8 cellular contexts compared by ENCODE assay signal in genomic region chr1:170074250-170075157, GRCh38. TPM values are rescaled to one million over a fixed set of nuclear protein-coding genes. Genes with fewer than 3 reads are reported as not detected.
DNase-seq lines count a peak whose midpoint lies in the region; ATAC-seq and TF ChIP-seq lines count a peak whose summit lies in the region.

Gene KIFAP3, minus strand, starts transcription at chr1:170074695. Its CDS starts 228 bp downstream, at chr1:170074467.

- TF ChIP-seq CTCF in GM12865 (IDR thresholded peaks at IDR 0.05; ENCODE audit: insufficient read depth, low read depth, low read length, missing control alignments) (peak; percentile 55), parathyroid adenoma (IDR thresholded peaks at IDR 0.05) (peak; percentile 33), transverse colon (IDR thresholded peaks at IDR 0.05) (peak; percentile 49 to 63 (median 50))

- TF ChIP-seq POLR2A in transverse colon (IDR thresholded peaks at IDR 0.05), result peak; percentile 66

- H3K9ac ChIP-seq in parathyroid adenoma, result no peak within 1 kb of the TSS

- H3K9me3 ChIP-seq in parathyroid adenoma (ENCODE audit: control insufficient read depth, low read length) (no peaks in the 10 kb centered on the region), transverse colon (peaks cover 0 to 11% of the 10 kb centered on the region in 2 donors)

- in situ Hi-C loops in transverse colon (cut with MboI; ENCODE audit: low pct_ligation_motif_present in 1 of 4, low pct_unique_long_range_greater_than_20kb in 1 of 4, low sequenced_read_pairs in 3 of 4), result no loop called here

- ATAC-seq in HG02678 (IDR thresholded peaks at IDR 0.05; ENCODE audit: unreplicated experiment) (peak; percentile 98), Right ventricle myocardium superior (ENCODE audit: poor library complexity) (peak; percentile 100)
- ATAC-seq in activated naive CD8-positive, alpha-beta T cell treated with anti-CD3 and anti-CD28 coated beads, Interleukin-2, amount 50 U/mL, for 24 hours, result peak; percentile 98

- H3K27me3 ChIP-seq in parathyroid adenoma (ENCODE audit: control insufficient read depth, insufficient read depth, low read length), result no peaks in the 10 kb centered on the region
- no peaks in the 10 kb centered on the region for H3K27me3 ChIP-seq in transverse colon

- DNase-seq in GM12865 (ENCODE audit: low read depth) (peak; percentile 100), NCI-H128 (lab: John Stamatoyannopoulos, UW; ENCODE audit: unreplicated experiment) (peak; percentile 97), SW 1271 (lab: John Stamatoyannopoulos, UW) (peak; percentile 82 to 93), Right ventricle myocardium superior (peak; percentile 99), transverse colon (peak; percentile 99)
- DNase-seq in activated naive CD8-positive, alpha-beta T cell treated with anti-CD3 and anti-CD28 coated beads, Interleukin-2, amount 50 U/mL, for 24 hours, result peak; percentile 94

- H3K9me3 Mint-ChIP-seq in activated naive CD8-positive, alpha-beta T cell treated with anti-CD3 and anti-CD28 coated beads, Interleukin-2, amount 50 U/mL, for 24 hours, result peaks cover 4% of the 10 kb centered on the region

- no peak for TF ChIP-seq EP300 in transverse colon (IDR thresholded peaks at IDR 0.05; ENCODE audit: low read depth)

- peaks cover 50% of the 10 kb centered on the region for H3K4me1 Mint-ChIP-seq in activated naive CD8-positive, alpha-beta T cell treated with anti-CD3 and anti-CD28 coated beads, Interleukin-2, amount 50 U/mL, for 24 hours

- peak within 1 kb of the TSS; percentile 54 for H3K4me2 ChIP-seq in parathyroid adenoma (ENCODE audit: low read length)

- peaks cover 7% of the 10 kb centered on the region for H3K79me2 ChIP-seq in parathyroid adenoma

- peak within 1 kb of the TSS; percentile 92 for H3K4me3 Mint-ChIP-seq in activated naive CD8-positive, alpha-beta T cell treated with anti-CD3 and anti-CD28 coated beads, Interleukin-2, amount 50 U/mL, for 24 hours

- H3K4me3 ChIP-seq in GM12865 (ENCODE audit: low read depth, low read length) (peak within 1 kb of the TSS; percentile 81), parathyroid adenoma (ENCODE audit: low read depth, low read length) (peak within 1 kb of the TSS; percentile 60), transverse colon (peak within 1 kb of the TSS; percentile 55 to 68 (median 61))

- WGBS in transverse colon (ENCODE audit: low coverage in 1 of 2), 2 donors, result 0 to 1% methylated on average over 1 to 39 of the region's 39 CpGs

- H3K4me1 ChIP-seq in parathyroid adenoma (no peaks in the 10 kb centered on the region), transverse colon (peaks cover 0 to 28% (median 18%) of the 10 kb centered on the region in 4 donors)

- no peaks in the 10 kb centered on the region for H3K27me3 Mint-ChIP-seq in activated naive CD8-positive, alpha-beta T cell treated with anti-CD3 and anti-CD28 coated beads, Interleukin-2, amount 50 U/mL, for 24 hours

- H3K36me3 ChIP-seq in parathyroid adenoma (ENCODE audit: control insufficient read depth, insufficient read depth, low read length) (no peaks in the 10 kb centered on the region), transverse colon (no peaks in the 10 kb centered on the region)

- peak within 1 kb of the TSS; percentile 79 for H3K27ac ChIP-seq in parathyroid adenoma
- H3K27ac ChIP-seq in transverse colon, result peak within 1 kb of the TSS; percentile 81 to 92 (median 90)

- peak within 1 kb of the TSS; percentile 95 for H2AFZ ChIP-seq in parathyroid adenoma

- peak within 1 kb of the TSS; percentile 88 for H3K27ac Mint-ChIP-seq in activated naive CD8-positive, alpha-beta T cell treated with anti-CD3 and anti-CD28 coated beads, Interleukin-2, amount 50 U/mL, for 24 hours

- no peaks in the 10 kb centered on the region for H3K36me3 Mint-ChIP-seq in activated naive CD8-positive, alpha-beta T cell treated with anti-CD3 and anti-CD28 coated beads, Interleukin-2, amount 50 U/mL, for 24 hours (ENCODE audit: low read depth)

- intact Hi-C loops in Right ventricle myocardium superior (cut with DNase I) (loop anchor here (2.0 kb wide), 1 partner anchor 70 kb away; the partner anchor contains the start of gene NTMT2), transverse colon (cut with DNase I; ENCODE audit: low total_unique reads) (no loop called here)

RNA-seq across cellular contexts. Expression of gene KIFAP3, which starts in this region (rescaled TPM):
- total RNA-seq in Right ventricle myocardium superior, result 30.3 TPM
- total RNA-seq in transverse colon, result 10 to 100 TPM; 21.7 to 58.9 (median 27.1) TPM

Comparison
In these comparisons a context has a peak if more than half of its experiments do, and no peak if none do; other contexts are left out.
1. Peak in every context shown above with its lines: DNase-seq, ATAC-seq, H3K4me3 ChIP-seq and H3K27ac ChIP-seq.